Comparison of ENCODE assay signal across 8 cellular contexts in genomic region chr19:57410748-57411671, GRCh38. TPM values are rescaled to one million over a fixed set of nuclear protein-coding genes. Genes with fewer than 3 reads are reported as not detected.
DNase-seq lines count a peak whose midpoint lies in the region; ATAC-seq and TF ChIP-seq lines count a peak whose summit lies in the region.

TSS of gene ZNF17 (plus strand) at chr19:57411161. CDS start at chr19:57413616, 2,455 bp downstream.

- H3K4me3 ChIP-seq in kidney epithelial cell (ENCODE audit: low read depth, low read length): peak within 1 kb of the TSS; percentile 94

- ATAC-seq in HG03432 (IDR thresholded peaks at IDR 0.05; ENCODE audit: unreplicated experiment): peak; percentile 97

- DNase-seq in Ammon's horn (ENCODE audit: low spot score) (peak; percentile 99), NCI-H510A (lab: John Stamatoyannopoulos, UW) (peak; percentile 82), cerebellum (ENCODE audit: low spot score) (peak; percentile 96), kidney epithelial cell (ENCODE audit: low read depth) (peak; percentile 85)
- DNase-seq in activated CD4-positive, CD25-positive, alpha-beta regulatory T cell treated with anti-CD3 and anti-CD28 coated beads, Interleukin-2, amount 50 U/mL, for 72 hours: peak; percentile 86
- DNase-seq in stimulated activated CD4-positive, alpha-beta T cell treated with anti-CD3 and anti-CD28 coated beads, Interleukin-15, amount 100 ng/mL, for 24 hours: peak; percentile 95

- no peak for TF ChIP-seq CTCF in kidney epithelial cell (IDR thresholded peaks at IDR 0.05; ENCODE audit: insufficient read depth, low read length, poor library complexity, severe bottlenecking)

- H3K36me3 ChIP-seq in kidney epithelial cell (ENCODE audit: control insufficient read depth, insufficient read depth, low read length): peaks cover 2% of the 10 kb centered on the region

- no peaks in the 10 kb centered on the region for H3K27me3 ChIP-seq in kidney epithelial cell (ENCODE audit: control insufficient read depth, insufficient read depth, low read length)

- TF ChIP-seq POLR2A in GM19193 (IDR thresholded peaks at IDR 0.05; ENCODE audit: extremely low read depth, insufficient read depth, insufficient read length): peak; percentile 62

RNA-seq across cellular contexts. Expression of gene ZNF17, which starts in this region (rescaled TPM):
- total RNA-seq in cerebellum: 35.8 TPM
- total RNA-seq in kidney epithelial cell: 4.5 and 6.3 TPM in 2 replicates

Comparison
In these comparisons a context has a peak if more than half of its experiments do, and no peak if none do; other contexts are left out.
1. Peak in every context shown above with its lines: DNase-seq, ATAC-seq and H3K4me3 ChIP-seq.